ENCODE assay signal across 16 cellular contexts in the genomic region with DNA sequence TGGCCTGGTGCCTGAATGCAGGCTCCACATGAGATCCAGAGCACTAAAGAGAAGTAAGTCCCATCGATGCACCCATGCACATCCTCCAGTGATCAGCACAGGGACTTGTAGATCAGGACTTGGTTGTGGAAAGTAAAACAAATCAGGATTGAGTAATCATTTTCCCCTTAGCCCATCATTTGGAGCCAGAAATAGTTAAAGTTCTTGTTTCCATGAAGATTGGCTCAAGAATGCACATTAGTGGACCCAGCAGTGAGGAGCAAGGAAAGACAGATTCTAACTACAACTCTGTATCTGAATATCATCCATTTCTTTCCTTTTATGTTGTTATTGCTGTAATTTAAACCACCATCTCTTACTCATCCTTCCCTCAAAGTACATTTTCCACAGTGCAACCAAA. TPM values are rescaled to one million over a fixed set of nuclear protein-coding genes. Genes with fewer than 3 reads are reported as not detected.
"Had no signal": no experiment of that assay in that cellular context is flagged by ENCODE, and none has a peak within 500 bp of the region (broad histone marks: within the 10 kb centered on the region; RNA-seq: fewer than 3 reads in every experiment).

No MANE protein-coding gene starts in this region.

- H3K9me3 ChIP-seq: adrenal gland, lower lobe of right lung, pancreas, tibial artery, vagina had no signal

- H3K4me2 ChIP-seq: neural progenitor cell had no signal

- H3K27me3 ChIP-seq: neural progenitor cell, tibial artery, vagina had no signal

- H3K36me3 ChIP-seq: adrenal gland, lower lobe of right lung, neural progenitor cell, pancreas, tibial artery, vagina had no signal

- H3K27ac ChIP-seq: adrenal gland, lower lobe of right lung, neural progenitor cell, pancreas, tibial artery, vagina had no signal

- H2AFZ ChIP-seq: neural progenitor cell had no signal

- H3K4me1 ChIP-seq: adrenal gland, lower lobe of right lung, neural progenitor cell, pancreas, vagina had no signal

- DNase-seq: activated CD4-positive, CD25-positive, alpha-beta regulatory T cell; activated CD8-positive, alpha-beta memory T cell treated with anti-CD3 and anti-CD28 coated beads, Interleukin-2, amount 10 ng/mL, durations not matched to agents 7 days and 5 days; activated naive CD4-positive, alpha-beta T cell treated with Interleukin-2 at 50 U/mL for 16 hours; adrenal gland; lower lobe of right lung; midbrain; pancreas; stimulated activated CD4-positive, alpha-beta T cell treated with anti-CD3 and anti-CD28 coated beads, Interleukin-15, amount 100 ng/mL, for 24 hours; stimulated activated CD4-positive, alpha-beta T cell treated with anti-CD3 and anti-CD28 coated beads, Interleukin-4, amount 100 ng/mL, for 24 hours; T-helper 2 cell; tibial artery had no signal

- H3K4me3 ChIP-seq: adrenal gland, lower lobe of right lung, neural progenitor cell, pancreas, tibial artery, vagina had no signal

- ATAC-seq: activated CD8-positive, alpha-beta memory T cell treated with anti-CD3 and anti-CD28 coated beads, Interleukin-2, amount 10 ng/mL, durations not matched to agents 7 days and 5 days; lower lobe of right lung; pancreas had no signal

- H3K9ac ChIP-seq: neural progenitor cell had no signal

RNA-seq across cellular contexts. Expression of a gene that starts 19.1 kb away (rescaled TPM):
- total RNA-seq: activated CD8-positive, alpha-beta memory T cell treated with anti-CD3 and anti-CD28 coated beads, Interleukin-2, amount 10 ng/mL, durations not matched to agents 7 days and 5 days; adrenal gland; epithelial cell of proximal tubule; lower lobe of right lung; pancreas; renal cortical epithelial cell; skeletal muscle tissue; vagina had no signal
- polyA plus RNA-seq: adrenal gland, pancreas had no signal
